ENCODE assay signal across 24 cellular contexts in genomic region chr11:34134765-34135164, GRCh38. TPM values are rescaled to one million over a fixed set of nuclear protein-coding genes. Genes with fewer than 3 reads are reported as not detected.
A peak's percentile ranks its signal among the peaks of the same experiment; 100 is the strongest.
DNase-seq lines count a peak whose midpoint lies in the region; ATAC-seq, FAIRE-seq and TF ChIP-seq lines count a peak whose summit lies in the region.
"Had no signal": no experiment of that assay in that cellular context is flagged by ENCODE, and none has a peak within 500 bp of the region (broad histone marks: within the 10 kb centered on the region; RNA-seq: fewer than 3 reads in every experiment).

No MANE protein-coding gene starts in this region.

- no peaks in the 10 kb centered on the region for H3K9me3 Mint-ChIP-seq in stimulated activated naive CD8-positive, alpha-beta T cell treated with anti-CD3 and anti-CD28 coated beads, Interleukin-15, amount 100 ng/mL, for 72 hours
- H3K9me3 Mint-ChIP-seq in stimulated activated effector memory CD8-positive, alpha-beta T cell treated with anti-CD3 and anti-CD28 coated beads, Interleukin-12 subunit alpha, Interleukin-12 subunit beta, amount 100 ng/mL, for 72 hours: no peaks in the 10 kb centered on the region
- no peaks in the 10 kb centered on the region for H3K9me3 Mint-ChIP-seq in neural progenitor cell
- H3K9me3 Mint-ChIP-seq in T-helper 2 cell treated with Interferon-gamma antibody and Interleukin-4, amounts not matched to agents 5 μg/mL and 100 μg/mL, for 36 hours: no peaks in the 10 kb centered on the region
- H3K9me3 Mint-ChIP-seq: activated T-helper 1 cell treated with anti-CD3 and anti-CD28 coated beads, Interleukin-12 subunit alpha, Interleukin-12 subunit beta, Interleukin-2, Interleukin-4 antibody, amounts not matched to agents 30 ng/mL and 10 ng/mL and 1 ng/mL, durations not matched to agents 14 hours and 24 hours and 36 hours; HFFc6; memory B cell; WTC11 had no signal

- H3K27ac Mint-ChIP-seq in stimulated activated naive CD8-positive, alpha-beta T cell treated with anti-CD3 and anti-CD28 coated beads, Interleukin-15, amount 100 ng/mL, for 72 hours: no peak overlapping the region
- no peak overlapping the region for H3K27ac Mint-ChIP-seq in stimulated activated effector memory CD8-positive, alpha-beta T cell treated with anti-CD3 and anti-CD28 coated beads, Interleukin-12 subunit alpha, Interleukin-12 subunit beta, amount 100 ng/mL, for 72 hours
- no peak overlapping the region for H3K27ac Mint-ChIP-seq in neural progenitor cell
- no peak overlapping the region for H3K27ac Mint-ChIP-seq in T-helper 2 cell treated with Interferon-gamma antibody and Interleukin-4, amounts not matched to agents 5 μg/mL and 100 μg/mL, for 36 hours
- H3K27ac Mint-ChIP-seq: activated T-helper 1 cell treated with anti-CD3 and anti-CD28 coated beads, Interleukin-12 subunit alpha, Interleukin-12 subunit beta, Interleukin-2, Interleukin-4 antibody, amounts not matched to agents 30 ng/mL and 10 ng/mL and 1 ng/mL, durations not matched to agents 14 hours and 24 hours and 36 hours; HFFc6; memory B cell; WTC11 had no signal

- no peak overlapping the region for H3K9ac ChIP-seq in neural progenitor cell

- no peaks in the 10 kb centered on the region for H3K79me2 ChIP-seq in neural progenitor cell (ENCODE audit: low read depth)

- H3K36me3 ChIP-seq in neural progenitor cell: no peaks in the 10 kb centered on the region

- no peak overlapping the region for H3K4me2 ChIP-seq in neural progenitor cell
- H3K4me2 ChIP-seq: BLaER1 treated with 17β-estradiol and CSF1 and Interleukin-3, amounts not matched to agents 10 nM and 100 nM had no signal

- no peaks in the 10 kb centered on the region for H3K4me1 ChIP-seq in neural progenitor cell
- H3K4me1 ChIP-seq: BLaER1 treated with 17β-estradiol and CSF1 and Interleukin-3, amounts not matched to agents 10 nM and 100 nM; psoas muscle; suprapubic skin; vagina had no signal

- H3K9me3 ChIP-seq in neural progenitor cell (ENCODE audit: low read depth): no peaks in the 10 kb centered on the region
- H3K9me3 ChIP-seq: BLaER1 treated with 17β-estradiol and CSF1 and Interleukin-3, amounts not matched to agents 10 nM and 100 nM; heart left ventricle; neutrophil; psoas muscle; suprapubic skin; vagina had no signal

- no peak overlapping the region for H3K4me3 ChIP-seq in neural progenitor cell
- H3K4me3 ChIP-seq: BLaER1 treated with 17β-estradiol and CSF1 and Interleukin-3, amounts not matched to agents 10 nM and 100 nM; heart left ventricle; psoas muscle; suprapubic skin; vagina had no signal

- H3K4me1 Mint-ChIP-seq in stimulated activated naive CD8-positive, alpha-beta T cell treated with anti-CD3 and anti-CD28 coated beads, Interleukin-15, amount 100 ng/mL, for 72 hours: no peaks in the 10 kb centered on the region
- H3K4me1 Mint-ChIP-seq in stimulated activated effector memory CD8-positive, alpha-beta T cell treated with anti-CD3 and anti-CD28 coated beads, Interleukin-12 subunit alpha, Interleukin-12 subunit beta, amount 100 ng/mL, for 72 hours: peaks cover 14% of the 10 kb centered on the region
- H3K4me1 Mint-ChIP-seq in neural progenitor cell: no peaks in the 10 kb centered on the region
- H3K4me1 Mint-ChIP-seq in T-helper 2 cell treated with Interferon-gamma antibody and Interleukin-4, amounts not matched to agents 5 μg/mL and 100 μg/mL, for 36 hours (ENCODE audit: low read depth): peaks cover 3% of the 10 kb centered on the region
- H3K4me1 Mint-ChIP-seq: WTC11 had no signal

- no peak for DNase-seq in stimulated activated naive CD8-positive, alpha-beta T cell treated with anti-CD3 and anti-CD28 coated beads, Interleukin-15, amount 100 ng/mL, for 72 hours
- DNase-seq in stimulated activated naive CD8-positive, alpha-beta T cell treated with anti-CD3 and anti-CD28 coated beads, Interleukin-15, Interleukin-2, amounts not matched to agents 100 U/mL and 50 U/mL, for 24 hours: no peak
- DNase-seq in stimulated activated effector memory CD8-positive, alpha-beta T cell treated with anti-CD3 and anti-CD28 coated beads, Interleukin-12 subunit alpha, Interleukin-12 subunit beta, amount 100 ng/mL, for 72 hours (ENCODE audit: low spot score in 2 of 2): no peak
- DNase-seq in RCC 7860 (ENCODE audit: low spot score) (no peak), neural progenitor cell (ENCODE audit: low spot score) (no peak)
- no peak for DNase-seq in T-helper 2 cell treated with Interferon-gamma antibody and Interleukin-4, amounts not matched to agents 5 μg/mL and 100 μg/mL, for 36 hours (ENCODE audit: low spot score)
- DNase-seq: ACHN, cerebellar nuclear complex, heart left ventricle, HFFc6, left colon, NCI-H2171 treated with DMSO at 0.1 percent for 48 hours, NCI-H69, psoas muscle had no signal

- ATAC-seq in stimulated activated naive CD8-positive, alpha-beta T cell treated with anti-CD3 and anti-CD28 coated beads, Interleukin-15, amount 100 ng/mL, for 72 hours: peak; percentile 37
- ATAC-seq in stimulated activated naive CD8-positive, alpha-beta T cell treated with anti-CD3 and anti-CD28 coated beads, Interleukin-15, Interleukin-2, amounts not matched to agents 100 U/mL and 50 U/mL, for 24 hours: no peak
- ATAC-seq in GM21447 (IDR thresholded peaks at IDR 0.05; ENCODE audit: unreplicated experiment): peak; percentile 65
- ATAC-seq in HG02870 (IDR thresholded peaks at IDR 0.05; ENCODE audit: unreplicated experiment): peak; percentile 80
- peak; percentile 74 for ATAC-seq in stimulated activated effector memory CD8-positive, alpha-beta T cell treated with anti-CD3 and anti-CD28 coated beads, Interleukin-12 subunit alpha, Interleukin-12 subunit beta, amount 100 ng/mL, for 72 hours
- ATAC-seq: heart left ventricle, left colon, psoas muscle, WTC11 had no signal

- no peaks in the 10 kb centered on the region for H3F3A ChIP-seq in neural progenitor cell (ENCODE audit: low read depth)

- no peak overlapping the region for H2AFZ ChIP-seq in neural progenitor cell (replicated peaks)

- no peaks in the 10 kb centered on the region for H4K20me1 ChIP-seq in neural progenitor cell (ENCODE audit: low read depth)

- no peaks in the 10 kb centered on the region for H3K27me3 Mint-ChIP-seq in stimulated activated naive CD8-positive, alpha-beta T cell treated with anti-CD3 and anti-CD28 coated beads, Interleukin-15, amount 100 ng/mL, for 72 hours
- no peaks in the 10 kb centered on the region for H3K27me3 Mint-ChIP-seq in neural progenitor cell (ENCODE audit: insufficient read depth, low read depth)
- H3K27me3 Mint-ChIP-seq in T-helper 2 cell treated with Interferon-gamma antibody and Interleukin-4, amounts not matched to agents 5 μg/mL and 100 μg/mL, for 36 hours (ENCODE audit: low read depth): no peaks in the 10 kb centered on the region
- H3K27me3 Mint-ChIP-seq: memory B cell had no signal

- H3K36me3 Mint-ChIP-seq in stimulated activated effector memory CD8-positive, alpha-beta T cell treated with anti-CD3 and anti-CD28 coated beads, Interleukin-12 subunit alpha, Interleukin-12 subunit beta, amount 100 ng/mL, for 72 hours: peaks cover 100% of the 10 kb centered on the region
- H3K36me3 Mint-ChIP-seq in neural progenitor cell: peaks cover 44% of the 10 kb centered on the region
- peaks cover 62% of the 10 kb centered on the region for H3K36me3 Mint-ChIP-seq in T-helper 2 cell treated with Interferon-gamma antibody and Interleukin-4, amounts not matched to agents 5 μg/mL and 100 μg/mL, for 36 hours (ENCODE audit: low read depth)

- no peaks in the 10 kb centered on the region for H3K27me3 ChIP-seq in neural progenitor cell
- H3K27me3 ChIP-seq: BLaER1 treated with 17β-estradiol and CSF1 and Interleukin-3, amounts not matched to agents 10 nM and 100 nM; heart left ventricle; neutrophil; suprapubic skin; vagina had no signal

- H3K27ac ChIP-seq in neural progenitor cell: no peak overlapping the region
- H3K27ac ChIP-seq: BLaER1 treated with 17β-estradiol and CSF1 and Interleukin-3, amounts not matched to agents 10 nM and 100 nM; epithelial cell of prostate; heart left ventricle; neutrophil; psoas muscle; suprapubic skin; vagina had no signal

- no peak for TF ChIP-seq CTCF in neural progenitor cell (IDR thresholded peaks at IDR 0.05)

- no peak overlapping the region for H3K4me3 Mint-ChIP-seq in stimulated activated naive CD8-positive, alpha-beta T cell treated with anti-CD3 and anti-CD28 coated beads, Interleukin-15, amount 100 ng/mL, for 72 hours
- no peak overlapping the region for H3K4me3 Mint-ChIP-seq in stimulated activated effector memory CD8-positive, alpha-beta T cell treated with anti-CD3 and anti-CD28 coated beads, Interleukin-12 subunit alpha, Interleukin-12 subunit beta, amount 100 ng/mL, for 72 hours
- H3K4me3 Mint-ChIP-seq in neural progenitor cell: no peak overlapping the region
- H3K4me3 Mint-ChIP-seq in T-helper 2 cell treated with Interferon-gamma antibody and Interleukin-4, amounts not matched to agents 5 μg/mL and 100 μg/mL, for 36 hours: no peak overlapping the region
- H3K4me3 Mint-ChIP-seq: activated T-helper 1 cell treated with anti-CD3 and anti-CD28 coated beads, Interleukin-12 subunit alpha, Interleukin-12 subunit beta, Interleukin-2, Interleukin-4 antibody, amounts not matched to agents 30 ng/mL and 10 ng/mL and 1 ng/mL, durations not matched to agents 14 hours and 24 hours and 36 hours; HFFc6; memory B cell; WTC11 had no signal

- FAIRE-seq in RCC 7860 (lab: Jason Lieb, UNC): no peak

RNA-seq across cellular contexts. Expression of gene NAT10, which starts 29.3 kb away (rescaled TPM):
- total RNA-seq in neural progenitor cell (ENCODE audit: low replicate concordance): 42.9 and 44.6 TPM in 2 replicates
